ENCODE assay signal across 8 cellular contexts in the genomic region with DNA sequence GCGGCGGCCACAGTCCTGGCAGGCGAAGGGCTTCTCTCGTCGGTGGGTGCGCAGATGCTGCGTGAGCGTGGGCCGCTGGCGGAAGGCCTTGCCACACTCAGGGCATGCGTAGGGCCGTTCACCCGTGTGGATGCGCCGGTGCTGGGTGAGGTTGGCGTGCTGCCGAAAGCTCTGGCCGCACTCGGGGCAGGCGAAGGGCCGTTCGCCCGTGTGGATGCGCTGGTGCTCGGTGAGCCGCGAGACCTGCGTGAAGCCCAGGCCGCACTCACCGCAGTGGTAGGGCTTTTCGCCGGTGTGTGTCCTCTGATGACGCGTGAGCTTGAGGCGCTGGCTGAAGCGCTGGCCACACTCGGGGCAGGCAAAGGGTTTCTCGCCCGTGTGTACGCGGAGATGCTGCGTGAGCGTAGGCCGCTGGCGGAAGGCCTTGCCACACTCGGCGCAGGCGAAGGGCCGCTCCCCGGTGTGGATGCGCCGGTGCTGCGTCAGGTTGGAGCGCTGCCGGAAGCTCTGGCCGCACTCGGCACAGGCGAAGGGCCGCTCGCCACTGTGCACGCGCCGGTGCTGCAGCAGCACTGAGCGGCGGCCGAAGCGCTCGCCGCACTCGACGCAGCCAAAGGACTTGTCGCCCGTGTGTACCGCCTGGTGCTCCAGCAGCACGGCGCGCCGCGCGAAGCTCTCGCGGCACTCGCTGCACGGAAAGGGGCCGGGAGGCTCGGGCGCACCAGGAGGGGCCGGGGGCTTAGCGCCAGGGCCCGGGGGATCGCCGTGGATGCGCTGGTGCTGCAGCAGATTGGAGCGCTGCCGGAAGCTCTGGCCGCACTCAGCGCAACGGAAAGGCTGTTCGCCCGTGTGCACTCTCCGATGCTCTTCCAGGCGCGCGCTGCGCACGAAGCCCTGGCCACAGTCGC. TPM values are rescaled to one million over a fixed set of nuclear protein-coding genes. Genes with fewer than 3 reads are reported as not detected.
DNase-seq lines count a peak whose midpoint lies in the region; ATAC-seq, FAIRE-seq and TF ChIP-seq lines count a peak whose summit lies in the region.

No MANE protein-coding gene starts in this region.

- H3K27me3 Mint-ChIP-seq in CD8-positive, alpha-beta T cell (ENCODE audit: low read depth) = no peaks in the 10 kb centered on the region
- no peaks in the 10 kb centered on the region for H3K27me3 Mint-ChIP-seq in T-helper 1 cell treated with Interleukin-12 subunit alpha and Interleukin-12 subunit beta and Interleukin-4 antibody, amounts not matched to agents 30 μg/mL and 1 μg/mL, for 36 hours (ENCODE audit: low read depth)

- peaks cover 10% of the 10 kb centered on the region for H3K36me3 Mint-ChIP-seq in CD8-positive, alpha-beta T cell
- peaks cover 17% of the 10 kb centered on the region for H3K36me3 Mint-ChIP-seq in T-helper 1 cell treated with Interleukin-12 subunit alpha and Interleukin-12 subunit beta and Interleukin-4 antibody, amounts not matched to agents 30 μg/mL and 1 μg/mL, for 36 hours (ENCODE audit: low read depth)

- no peaks in the 10 kb centered on the region for H3K9me3 Mint-ChIP-seq in CD8-positive, alpha-beta T cell
- no peaks in the 10 kb centered on the region for H3K9me3 Mint-ChIP-seq in T-helper 1 cell treated with Interleukin-12 subunit alpha and Interleukin-12 subunit beta and Interleukin-4 antibody, amounts not matched to agents 30 μg/mL and 1 μg/mL, for 36 hours

- H3K36me3 ChIP-seq in CD8-positive, alpha-beta T cell (ENCODE audit: insufficient read depth, low read length) = no peaks in the 10 kb centered on the region
- no peaks in the 10 kb centered on the region for H3K36me3 ChIP-seq in pancreas

- peaks cover 50% of the 10 kb centered on the region for H3K4me1 Mint-ChIP-seq in CD8-positive, alpha-beta T cell (ENCODE audit: low read depth)
- H3K4me1 Mint-ChIP-seq in T-helper 1 cell treated with Interleukin-12 subunit alpha and Interleukin-12 subunit beta and Interleukin-4 antibody, amounts not matched to agents 30 μg/mL and 1 μg/mL, for 36 hours (ENCODE audit: low read depth) = peaks cover 50% of the 10 kb centered on the region

- H3K9me3 ChIP-seq in CD8-positive, alpha-beta T cell (ENCODE audit: low read length) = no peaks in the 10 kb centered on the region
- H3K9me3 ChIP-seq in pancreas = no peaks in the 10 kb centered on the region

- WGBS in pancreas, 2 donors = 4 to 5% methylated on average over 86 to 107 of the region's 107 CpGs

- no peak for TF ChIP-seq CTCF in CD8-positive, alpha-beta T cell (IDR thresholded peaks at IDR 0.05)
- no peak for TF ChIP-seq CTCF in pancreas (IDR thresholded peaks at IDR 0.05)

- DNase-seq in CD8-positive, alpha-beta T cell = peak in 5 of 7 experiments; percentile 30 to 73 (median 35)
- DNase-seq in pancreas = peak in 3 of 6 donors; percentile 55 to 75 (median 68)
- DNase-seq in NCI-H187 (lab: John Stamatoyannopoulos, UW) = no peak
- DNase-seq in DMS79 treated with DMSO at 0.1 percent for 48 hours (lab: John Stamatoyannopoulos, UW) = no peak
- no peak for DNase-seq in DMS79 (lab: John Stamatoyannopoulos, UW)

- peaks cover 38% of the 10 kb centered on the region for H3K4me1 ChIP-seq in CD8-positive, alpha-beta T cell (ENCODE audit: insufficient read depth, low read length)
- H3K4me1 ChIP-seq in pancreas = peaks cover 14 to 22% (median 19%) of the 10 kb centered on the region in 3 donors

- peak overlapping the region; percentile 60 for H3K4me3 ChIP-seq in CD8-positive, alpha-beta T cell (ENCODE audit: low read depth, low read length)
- peak overlapping the region; percentile 5 to 33 (median 24) for H3K4me3 ChIP-seq in pancreas

- CTCF ChIA-PET in CD8-positive, alpha-beta T cell (lab: Charles Lee) = interaction anchor here (0.6 to 2.3 kb wide), 6 partner anchors 8 to 42 kb away, joined by 3 to 9 read pairs (median 4); a partner anchor contains a TSS

- peak overlapping the region; percentile 87 for H3K4me3 Mint-ChIP-seq in CD8-positive, alpha-beta T cell
- H3K4me3 Mint-ChIP-seq in T-helper 1 cell treated with Interleukin-12 subunit alpha and Interleukin-12 subunit beta and Interleukin-4 antibody, amounts not matched to agents 30 μg/mL and 1 μg/mL, for 36 hours = peak overlapping the region; percentile 82

- H3K27me3 ChIP-seq in CD8-positive, alpha-beta T cell (ENCODE audit: insufficient read depth, low read length) = no peaks in the 10 kb centered on the region
- H3K27me3 ChIP-seq in pancreas = no peaks in the 10 kb centered on the region

- POLR2A ChIA-PET in CD8-positive, alpha-beta T cell (lab: Charles Lee) = interaction anchor here (0.9 to 3.4 kb wide), 8 partner anchors 9 to 48 kb away, joined by 3 to 34 read pairs (median 5); a partner anchor contains a TSS

- FAIRE-seq in pancreas (lab: Jason Lieb, UNC) = no peak

- H3K27ac Mint-ChIP-seq in CD8-positive, alpha-beta T cell = peak overlapping the region; percentile 76
- peak overlapping the region; percentile 72 for H3K27ac Mint-ChIP-seq in T-helper 1 cell treated with Interleukin-12 subunit alpha and Interleukin-12 subunit beta and Interleukin-4 antibody, amounts not matched to agents 30 μg/mL and 1 μg/mL, for 36 hours

- ATAC-seq in CD8-positive, alpha-beta T cell = no peak
- ATAC-seq in esophagus mucosa (peak; percentile 16), pancreas (peak in 3 of 4 donors; percentile 1 to 5 (median 3)), HG03139 (IDR thresholded peaks at IDR 0.05; ENCODE audit: unreplicated experiment) (no peak)

- intact Hi-C loops in CD8-positive, alpha-beta T cell (cut with DNase I, micrococcal nuclease) = no loop called here
- intact Hi-C loops in pancreas (cut with DNase I) = no loop called here

- peak overlapping the region; percentile 54 for H3K27ac ChIP-seq in CD8-positive, alpha-beta T cell (ENCODE audit: low read depth, low read length)
- H3K27ac ChIP-seq in pancreas = peak overlapping the region in 2 of 4 donors; percentile 8 to 28

RNA-seq across cellular contexts. Expression of a gene that starts 4.0 kb away (rescaled TPM):
- 10 to 100 TPM; 26.9 to 29.5 TPM for total RNA-seq in CD8-positive, alpha-beta T cell
- 52.8 TPM for total RNA-seq in esophagus mucosa
- 10 to 100 TPM; 23.0 to 30.1 (median 25.3) TPM for total RNA-seq in pancreas
- 10 to 100 TPM; 22.0 to 33.0 TPM for polyA plus RNA-seq in pancreas

RNA-seq across cellular contexts. Expression of a gene that starts 7.5 kb away (rescaled TPM):
- total RNA-seq in CD8-positive, alpha-beta T cell = 10 to 100 TPM; 41.5 to 51.7 TPM
- total RNA-seq in esophagus mucosa = 98.8 TPM
- total RNA-seq in pancreas = 10 to 100 TPM; 45.8 to 68.0 (median 58.4) TPM
- polyA plus RNA-seq in pancreas = 100 to 1,000 TPM; 108 to 118 TPM

RNA-seq across cellular contexts. Expression of a gene that starts 10.8 kb away (rescaled TPM):
- total RNA-seq in CD8-positive, alpha-beta T cell = 10 to 100 TPM; 14.1 to 15.0 TPM
- 9.4 TPM for total RNA-seq in esophagus mucosa
- total RNA-seq in pancreas = 10 to 100 TPM in 5 of 6 donors, 1 to 10 TPM in 1; 9.8 to 25.0 (median 11.6) TPM
- polyA plus RNA-seq in pancreas = 10 to 100 TPM; 53.9 to 70.2 TPM

RNA-seq across cellular contexts. Expression of a gene that starts 18.5 kb away (rescaled TPM):
- total RNA-seq in CD8-positive, alpha-beta T cell = 100 to 1,000 TPM; 525 to 549 TPM
- total RNA-seq in esophagus mucosa (204 TPM), pancreas (100 to 1,000 TPM; 128 to 212 (median 174) TPM)
- 100 to 1,000 TPM; 189 to 208 TPM for polyA plus RNA-seq in pancreas

RNA-seq across cellular contexts. Expression of a gene that starts 42.8 kb away (rescaled TPM):
- total RNA-seq in CD8-positive, alpha-beta T cell = 1 to 10 TPM; 4.8 to 5.6 TPM
- 8.0 TPM for total RNA-seq in esophagus mucosa
- total RNA-seq in pancreas = 1 to 10 TPM; 4.3 to 9.3 (median 6.3) TPM
- polyA plus RNA-seq in pancreas = 1 to 10 TPM; 5.8 to 7.5 TPM

Comparison
In these comparisons a context has a peak if more than half of its experiments do, and no peak if none do; other contexts are left out.
1. ATAC-seq: peak in esophagus mucosa (single experiment) and pancreas (3 of 4); none in CD8-positive, alpha-beta T cell (single experiment) and HG03139 (single experiment).
2. DNase-seq: peak in CD8-positive, alpha-beta T cell (5 of 7); none in NCI-H187 (0 of 2), DMS79 treated with DMSO at 0.1 percent for 48 hours (single experiment) and DMS79 (single experiment).